ENCODE assay signal across 8 cellular contexts in genomic region chr14:70821581-70821915, GRCh38. TPM values are rescaled to one million over a fixed set of nuclear protein-coding genes. Genes with fewer than 3 reads are reported as not detected.
A peak's percentile ranks its signal among the peaks of the same experiment; 100 is the strongest.
DNase-seq lines count a peak whose midpoint lies in the region; ATAC-seq and TF ChIP-seq lines count a peak whose summit lies in the region.

No MANE protein-coding gene starts in this region.

- TF ChIP-seq CTCF in ascending aorta (IDR thresholded peaks at IDR 0.05) (no peak), left lung (IDR thresholded peaks at IDR 0.05) (no peak), testis (IDR thresholded peaks at IDR 0.05) (no peak)

- no peaks in the 10 kb centered on the region for H3K27me3 ChIP-seq in ascending aorta
- H3K27me3 ChIP-seq in left lung, result peaks cover 0 to 26% of the 10 kb centered on the region in 2 donors
- H3K27me3 ChIP-seq in testis, result no peaks in the 10 kb centered on the region

- H3K27ac ChIP-seq in ascending aorta, result no peak overlapping the region
- H3K27ac ChIP-seq in left lung, result peak overlapping the region in 1 of 2 donors; percentile 53
- no peak overlapping the region for H3K27ac ChIP-seq in testis

- DNase-seq in NCI-H2171 treated with DMSO at 0.1 percent for 48 hours (lab: John Stamatoyannopoulos, UW), result peak; percentile 62
- DNase-seq in NCI-H2171 (lab: John Stamatoyannopoulos, UW), result no peak
- DNase-seq in ascending aorta (ENCODE audit: low spot score in 2 of 2), result no peak
- no peak for DNase-seq in left lung
- no peak for DNase-seq in testis
- no peak for DNase-seq in SIG-M5 treated with dmso at 0.1 percent for 504 hours (lab: John Stamatoyannopoulos, UW; ENCODE audit: unreplicated experiment)
- no peak for DNase-seq in AG08395 (ENCODE audit: low spot score)

- peak; percentile 8 for ATAC-seq in left lung
- no peak for ATAC-seq in HG03108 (IDR thresholded peaks at IDR 0.05; ENCODE audit: unreplicated experiment)

- H3K4me1 ChIP-seq in ascending aorta (peaks cover 0 to 11% of the 10 kb centered on the region in 2 donors), left lung (peaks cover 5 to 31% of the 10 kb centered on the region in 2 donors), testis (peaks cover 10% of the 10 kb centered on the region)

- H3K36me3 ChIP-seq in ascending aorta, result no peaks in the 10 kb centered on the region
- no peaks in the 10 kb centered on the region for H3K36me3 ChIP-seq in left lung
- no peaks in the 10 kb centered on the region for H3K36me3 ChIP-seq in testis (ENCODE audit: low read depth, missing control alignments)

- H3K4me3 ChIP-seq in ascending aorta (peak overlapping the region; percentile 84 to 86), left lung (peak overlapping the region; percentile 56 to 57), testis (peak overlapping the region; percentile 60 to 68)

- no peak for TF ChIP-seq POLR2A in testis (IDR thresholded peaks at IDR 0.05)

- H3K9me3 ChIP-seq in ascending aorta (no peaks in the 10 kb centered on the region), left lung (no peaks in the 10 kb centered on the region), testis (no peaks in the 10 kb centered on the region)

- intact Hi-C loops in ascending aorta (cut with DNase I) (no loop called here), left lung (cut with DNase I) (loop anchor here in 1 of 2 donors (10.0 kb wide), 1 partner anchor 153 kb away; no protein-coding TSS in a partner anchor), testis (cut with DNase I; ENCODE audit: low total_unique reads) (loop anchor here (10.0 kb wide), 1 partner anchor 153 kb away; no protein-coding TSS in a partner anchor)

- WGBS in testis, 2 donors, result 4% methylated on average over 9 to 22 of the region's 23 CpGs

RNA-seq across cellular contexts. Expression of gene MAP3K9, which starts 12.2 kb away (rescaled TPM):
- total RNA-seq in ascending aorta (0.96 TPM), left lung (10 to 100 TPM; 10.7 to 13.1 TPM), testis (10 to 100 TPM; 17.4 to 22.5 TPM)
- polyA plus RNA-seq in testis (ENCODE audit: insufficient read depth, low read depth, low replicate concordance), result 18.0 TPM
